Comparison of ENCODE assay signal across 1 cellular context in the genomic region with DNA sequence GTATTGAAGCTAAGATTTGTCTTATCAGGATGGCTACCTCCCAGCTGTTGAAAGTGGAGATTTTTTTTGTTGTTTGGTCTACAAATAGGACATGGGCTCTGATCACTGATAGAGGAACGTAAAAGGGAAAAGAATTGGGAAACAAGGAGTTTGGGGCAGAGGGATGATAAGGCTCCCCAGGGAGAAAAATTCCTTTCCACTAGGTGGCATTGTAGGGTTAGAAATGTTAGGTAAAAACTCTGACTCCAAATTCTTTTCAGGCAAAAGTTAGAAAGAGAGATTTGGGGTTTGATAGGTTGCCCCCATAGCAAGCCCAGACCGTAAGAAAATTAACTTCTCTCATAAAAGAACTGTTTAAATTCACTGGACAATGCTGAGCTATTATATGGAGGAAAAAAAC.
TF ChIP-seq lines count a peak whose summit lies in the region.

No MANE protein-coding gene starts in this region.

TF ChIP-seq in GM23338, 12 proteins besides CTCF, POLR2A, EP300 and RAD21:
- TF ChIP-seq EZH2 (IDR thresholded peaks at IDR 0.05; ENCODE audit: low read depth, unreplicated experiment) (no peak), ETS1 (IDR thresholded peaks at IDR 0.05) (no peak), POLR2AphosphoS5 (IDR thresholded peaks at IDR 0.05; ENCODE audit: low read depth) (no peak), STAT1 (IDR thresholded peaks at IDR 0.05; ENCODE audit: unreplicated experiment) (no peak), JUNB (IDR thresholded peaks at IDR 0.05; ENCODE audit: unreplicated experiment) (no peak), ZNF331 (CRISPR knock-in tag; IDR thresholded peaks at IDR 0.05; ENCODE audit: low read depth) (no peak), EZH2phosphoT487 (IDR thresholded peaks at IDR 0.05; ENCODE audit: unreplicated experiment) (no peak), NANOG (IDR thresholded peaks at IDR 0.05; ENCODE audit: borderline replicate concordance) (no peak), CREB1 (CRISPR knock-in tag; IDR thresholded peaks at IDR 0.05; ENCODE audit: low read depth) (no peak)
- TF ChIP-seq, protein P1, sequence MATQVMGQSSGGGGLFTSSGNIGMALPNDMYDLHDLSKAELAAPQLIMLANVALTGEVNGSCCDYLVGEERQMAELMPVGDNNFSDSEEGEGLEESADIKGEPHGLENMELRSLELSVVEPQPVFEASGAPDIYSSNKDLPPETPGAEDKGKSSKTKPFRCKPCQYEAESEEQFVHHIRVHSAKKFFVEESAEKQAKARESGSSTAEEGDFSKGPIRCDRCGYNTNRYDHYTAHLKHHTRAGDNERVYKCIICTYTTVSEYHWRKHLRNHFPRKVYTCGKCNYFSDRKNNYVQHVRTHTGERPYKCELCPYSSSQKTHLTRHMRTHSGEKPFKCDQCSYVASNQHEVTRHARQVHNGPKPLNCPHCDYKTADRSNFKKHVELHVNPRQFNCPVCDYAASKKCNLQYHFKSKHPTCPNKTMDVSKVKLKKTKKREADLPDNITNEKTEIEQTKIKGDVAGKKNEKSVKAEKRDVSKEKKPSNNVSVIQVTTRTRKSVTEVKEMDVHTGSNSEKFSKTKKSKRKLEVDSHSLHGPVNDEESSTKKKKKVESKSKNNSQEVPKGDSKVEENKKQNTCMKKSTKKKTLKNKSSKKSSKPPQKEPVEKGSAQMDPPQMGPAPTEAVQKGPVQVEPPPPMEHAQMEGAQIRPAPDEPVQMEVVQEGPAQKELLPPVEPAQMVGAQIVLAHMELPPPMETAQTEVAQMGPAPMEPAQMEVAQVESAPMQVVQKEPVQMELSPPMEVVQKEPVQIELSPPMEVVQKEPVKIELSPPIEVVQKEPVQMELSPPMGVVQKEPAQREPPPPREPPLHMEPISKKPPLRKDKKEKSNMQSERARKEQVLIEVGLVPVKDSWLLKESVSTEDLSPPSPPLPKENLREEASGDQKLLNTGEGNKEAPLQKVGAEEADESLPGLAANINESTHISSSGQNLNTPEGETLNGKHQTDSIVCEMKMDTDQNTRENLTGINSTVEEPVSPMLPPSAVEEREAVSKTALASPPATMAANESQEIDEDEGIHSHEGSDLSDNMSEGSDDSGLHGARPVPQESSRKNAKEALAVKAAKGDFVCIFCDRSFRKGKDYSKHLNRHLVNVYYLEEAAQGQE (IDR thresholded peaks at IDR 0.05; ENCODE audit: unreplicated experiment), result no peak
TF ChIP-seq in GM23338: peak in this region for 0.
